In the genomic region with DNA sequence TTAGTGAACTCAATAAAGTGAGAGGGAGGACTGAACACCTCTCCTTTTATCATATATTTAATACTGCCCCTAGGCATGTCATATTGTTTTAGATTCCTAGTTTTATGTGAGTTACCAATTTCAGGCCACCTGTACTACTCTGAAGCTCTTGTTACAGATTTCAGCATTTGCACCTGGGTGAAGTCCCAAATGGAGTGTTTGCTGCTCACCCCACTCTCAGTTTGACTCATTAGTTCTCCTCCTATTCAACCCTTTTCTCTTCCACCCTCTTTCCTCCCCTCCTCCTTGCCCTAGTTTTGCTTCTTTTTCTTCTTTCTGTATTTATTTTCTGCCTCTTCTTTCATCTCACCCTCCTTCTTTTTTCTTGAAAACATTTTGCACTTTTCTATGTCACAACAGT, we compare ENCODE assay signal across 21 cellular contexts.
DNase-seq lines count a peak whose midpoint lies in the region; ATAC-seq lines count a peak whose summit lies in the region.
"Had no signal": no experiment of that assay in that cellular context is flagged by ENCODE, and none has a peak within 500 bp of the region (broad histone marks: within the 10 kb centered on the region; RNA-seq: fewer than 3 reads in every experiment).

No MANE protein-coding gene starts in this region.

- DNase-seq in NCI-H69 (lab: John Stamatoyannopoulos, UW) (peak; percentile 70), NCI-H146 treated with DMSO at 0.1 percent for 48 hours (lab: John Stamatoyannopoulos, UW; ENCODE audit: unreplicated experiment) (no peak)
- DNase-seq in stimulated activated naive CD4-positive, alpha-beta T cell (lab: John Stamatoyannopoulos, UW) = no peak
- DNase-seq: ACHN; BE2C; C1 segment of cervical spinal cord; CD4-positive, CD25-positive, alpha-beta regulatory T cell; CD8-positive, alpha-beta memory T cell; COR-L47; DMS 273 treated with DMSO at 0.1 percent for 48 hours; DMS53; DND-41; EL; HCEC 1CT; Kasumi-1; KBM-7 had no signal

- ATAC-seq in GM18868 (IDR thresholded peaks at IDR 0.05; ENCODE audit: unreplicated experiment) (peak; percentile 74), HG02610 (IDR thresholded peaks at IDR 0.05; ENCODE audit: unreplicated experiment) (peak; percentile 54), HG03457 (IDR thresholded peaks at IDR 0.05; ENCODE audit: unreplicated experiment) (no peak)
- ATAC-seq: GM23338, HepG2 had no signal
